In the genomic region with DNA sequence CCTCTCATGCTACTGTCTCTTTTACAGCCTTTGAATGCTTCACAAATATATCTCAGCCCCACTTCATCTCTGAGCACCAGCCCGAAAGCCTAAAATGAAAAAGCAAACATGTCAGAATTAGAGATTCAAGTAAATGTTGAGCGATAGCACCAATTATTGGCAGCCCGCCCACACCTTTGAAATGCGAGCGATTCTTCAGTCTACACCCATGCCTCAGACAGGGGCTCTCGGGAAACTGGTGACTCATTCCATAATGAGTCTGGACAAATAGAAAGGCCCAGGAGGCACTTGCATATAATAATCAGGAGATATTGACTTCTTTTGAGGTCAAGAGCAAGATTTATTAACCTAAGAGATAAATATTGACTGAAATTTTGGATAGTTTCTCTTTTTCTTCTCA, we compare ENCODE assay signal across 10 cellular contexts.
DNase-seq lines count a peak whose midpoint lies in the region; ATAC-seq, FAIRE-seq and TF ChIP-seq lines count a peak whose summit lies in the region.
"Had no signal": no experiment of that assay in that cellular context is flagged by ENCODE, and none has a peak within 500 bp of the region (broad histone marks: within the 10 kb centered on the region; RNA-seq: fewer than 3 reads in every experiment).

No MANE protein-coding gene starts in this region.

- no peak overlapping the region for H3K4me3 Mint-ChIP-seq in chondrocyte (ENCODE audit: unreplicated experiment)
- no peak overlapping the region for H3K4me3 Mint-ChIP-seq in activated CD4-positive, alpha-beta memory T cell treated with anti-CD3 and anti-CD28 coated beads for 36 hours

- H3K27me3 Mint-ChIP-seq in chondrocyte (ENCODE audit: low read depth): no peaks in the 10 kb centered on the region
- no peaks in the 10 kb centered on the region for H3K27me3 Mint-ChIP-seq in activated CD4-positive, alpha-beta memory T cell treated with anti-CD3 and anti-CD28 coated beads for 36 hours

- H3K9me3 Mint-ChIP-seq in chondrocyte (ENCODE audit: low read depth): no peaks in the 10 kb centered on the region
- H3K9me3 Mint-ChIP-seq in activated CD4-positive, alpha-beta memory T cell treated with anti-CD3 and anti-CD28 coated beads for 36 hours: no peaks in the 10 kb centered on the region

- H3K27ac Mint-ChIP-seq in chondrocyte (ENCODE audit: unreplicated experiment): no peak overlapping the region
- H3K27ac Mint-ChIP-seq in activated CD4-positive, alpha-beta memory T cell treated with anti-CD3 and anti-CD28 coated beads for 36 hours: no peak overlapping the region

- CTCF ChIA-PET in activated CD4-positive, alpha-beta memory T cell treated with anti-CD3 and anti-CD28 coated beads for 36 hours (lab: Charles Lee): no interaction called here

- DNase-seq in COLO668 (lab: John Stamatoyannopoulos, UW; ENCODE audit: unreplicated experiment) (peak; percentile 90), NCI-H128 (lab: John Stamatoyannopoulos, UW; ENCODE audit: unreplicated experiment) (peak; percentile 63), kidney tubule cell (ENCODE audit: low spot score) (peak; percentile 56), chondrocyte (ENCODE audit: low spot score) (no peak)
- DNase-seq in activated effector memory CD4-positive, alpha-beta T cell treated with Interleukin-2 at 50 U/mL for 16 hours: no peak
- DNase-seq in activated CD4-positive, alpha-beta memory T cell treated with anti-CD3 and anti-CD28 coated beads for 36 hours: no peak
- DNase-seq: activated naive CD4-positive, alpha-beta T cell treated with Interleukin-2 at 50 U/mL for 16 hours; transverse colon had no signal

- no peak for ATAC-seq in GM18909 (IDR thresholded peaks at IDR 0.05; ENCODE audit: poor library complexity, unreplicated experiment)

- intact Hi-C loops in activated CD4-positive, alpha-beta memory T cell treated with anti-CD3 and anti-CD28 coated beads for 36 hours (cut with micrococcal nuclease): no loop called here

- peaks cover 9% of the 10 kb centered on the region for H3K4me1 Mint-ChIP-seq in chondrocyte (ENCODE audit: low read depth)
- no peaks in the 10 kb centered on the region for H3K4me1 Mint-ChIP-seq in activated CD4-positive, alpha-beta memory T cell treated with anti-CD3 and anti-CD28 coated beads for 36 hours (ENCODE audit: low read depth)

- no peak for TF ChIP-seq CTCF in chondrocyte (IDR thresholded peaks at IDR 0.05)

- peak; percentile 32 for FAIRE-seq in TTC549 (lab: Jason Lieb, UNC)

- POLR2A ChIA-PET in activated CD4-positive, alpha-beta memory T cell treated with anti-CD3 and anti-CD28 coated beads for 36 hours (lab: Charles Lee): no interaction called here

- H3K36me3 Mint-ChIP-seq in chondrocyte (ENCODE audit: low read depth): no peaks in the 10 kb centered on the region
- H3K36me3 Mint-ChIP-seq in activated CD4-positive, alpha-beta memory T cell treated with anti-CD3 and anti-CD28 coated beads for 36 hours: no peaks in the 10 kb centered on the region

Comparison
In these comparisons a context has a peak if more than half of its experiments do, and no peak if none do; other contexts are left out.
1. DNase-seq: peak in COLO668 (single experiment), NCI-H128 (single experiment) and kidney tubule cell (single experiment); none in chondrocyte (single experiment), activated effector memory CD4-positive, alpha-beta T cell treated with Interleukin-2 at 50 U/mL for 16 hours (single experiment) and activated CD4-positive, alpha-beta memory T cell treated with anti-CD3 and anti-CD28 coated beads for 36 hours (single experiment).